In the genomic region with DNA sequence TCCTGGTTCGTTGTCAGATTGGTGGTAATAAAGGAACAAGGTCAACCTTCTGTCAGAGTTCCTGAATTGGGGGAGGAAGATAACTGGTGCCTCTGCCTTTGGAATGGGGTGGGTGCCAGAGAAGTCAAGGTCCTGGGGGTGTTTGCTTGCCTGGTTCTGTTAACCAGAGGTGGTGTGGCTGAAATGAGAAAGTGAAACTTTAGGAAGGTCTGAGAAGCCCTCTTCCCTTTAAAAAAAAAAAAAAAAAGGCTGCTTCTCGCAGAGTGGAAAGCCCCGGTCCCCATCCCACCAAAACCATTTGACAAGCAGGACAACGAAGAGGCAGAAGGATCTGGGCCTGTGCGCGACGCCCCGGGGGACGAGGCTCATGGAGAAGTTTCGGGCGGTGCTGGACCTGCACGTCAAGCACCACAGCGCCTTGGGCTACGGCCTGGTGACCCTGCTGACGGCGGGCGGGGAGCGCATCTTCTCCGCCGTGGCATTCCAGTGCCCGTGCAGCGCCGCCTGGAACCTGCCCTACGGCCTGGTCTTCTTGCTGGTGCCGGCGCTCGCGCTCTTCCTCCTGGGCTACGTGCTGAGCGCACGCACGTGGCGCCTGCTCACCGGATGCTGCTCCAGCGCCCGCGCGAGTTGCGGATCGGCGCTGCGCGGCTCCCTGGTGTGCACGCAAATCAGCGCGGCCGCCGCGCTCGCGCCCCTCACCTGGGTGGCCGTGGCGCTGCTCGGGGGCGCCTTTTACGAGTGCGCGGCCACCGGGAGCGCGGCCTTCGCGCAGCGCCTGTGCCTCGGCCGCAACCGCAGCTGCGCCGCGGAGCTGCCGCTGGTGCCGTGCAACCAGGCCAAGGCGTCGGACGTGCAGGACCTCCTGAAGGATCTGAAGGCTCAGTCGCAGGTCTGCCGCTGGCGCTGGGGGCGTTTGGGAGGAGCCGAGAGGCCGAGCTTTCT, we compare ENCODE assay signal across 8 cellular contexts. TPM values are rescaled to one million over a fixed set of nuclear protein-coding genes. Genes with fewer than 3 reads are reported as not detected.
DNase-seq lines count a peak whose midpoint lies in the region; ATAC-seq, FAIRE-seq and TF ChIP-seq lines count a peak whose summit lies in the region.

No MANE protein-coding gene starts in this region.

- TF ChIP-seq POLR2A in H54 (IDR thresholded peaks at IDR 0.05; ENCODE audit: low read depth, low read length) = no peak; the same call in 1 of the 2 replicates

- no peaks in the 10 kb centered on the region for H3K36me3 ChIP-seq in BJ (ENCODE audit: control insufficient read depth, insufficient read depth, low read length)

- DNase-seq in BJ (ENCODE audit: low read depth) (no peak), GM19238 (ENCODE audit: insufficient read length, low spot score) (peak; percentile 47), T-helper 1 cell (peak in 4 of 5 donors; percentile 4 to 76 (median 28)), caudate nucleus (lab: John Stamatoyannopoulos, UW) (peak in 36 of 61 donors; percentile 7 to 55 (median 30)), left colon (peak; percentile 31 to 58), H54 (ENCODE audit: insufficient read length, low spot score) (no peak)
- peak; percentile 14 for DNase-seq in stimulated activated CD4-positive, alpha-beta T cell treated with anti-CD3 and anti-CD28 coated beads, Interleukin-2, amount 100 ng/mL, for 4 hours (ENCODE audit: low read depth)

- no peak overlapping the region for H3K27ac ChIP-seq in caudate nucleus (ENCODE audit: low read depth, low read length)

- ATAC-seq in HG03378 (IDR thresholded peaks at IDR 0.05; ENCODE audit: unreplicated experiment) (peak; percentile 65), left colon (peak; percentile 80)

- POLR2A ChIA-PET in BJ (lab: Charles Lee) = no interaction called here

- CTCF ChIA-PET in BJ (lab: Yijun Ruan, JAX) = interaction anchor here (1.0 kb wide), 2 partner anchors 9 to 174 kb away, joined by 3 to 6 read pairs; no protein-coding TSS in a partner anchor

- no peak for FAIRE-seq in H54 (lab: Jason Lieb, UNC)

- intact Hi-C loops in left colon (cut with DNase I, micrococcal nuclease) = no loop called here

- peak overlapping the region; percentile 38 for H3K4me3 ChIP-seq in BJ (ENCODE audit: low read depth, low read length)

- no peaks in the 10 kb centered on the region; the same call in none of the 2 replicates for H3K27me3 ChIP-seq in BJ (ENCODE audit: control insufficient read depth, insufficient read depth, low read length)

- TF ChIP-seq CTCF in BJ (IDR thresholded peaks at IDR 0.05; ENCODE audit: insufficient read depth, low read depth, low read length) = 0 out of 2 replicates have a peak, but pooled peaks have one; percentile 6

RNA-seq across cellular contexts. Expression of a gene that starts 0.7 kb away (rescaled TPM):
- 0.75 and 0.78 TPM in 2 replicates for polyA plus RNA-seq in BJ (2011; rRNA removed)
- polyA minus RNA-seq in BJ (2011; rRNA and poly(A)+ RNA removed) = not detected in 2 replicates
- total RNA-seq in left colon = 1 to 10 TPM in 1 of 2 donors, under 1 TPM in 1; 0.61 to 4.2 TPM

RNA-seq across cellular contexts. Expression of a gene that starts 49.6 kb away (rescaled TPM):
- polyA plus RNA-seq in BJ (2011; rRNA removed) = 4.4 and 6.6 TPM in 2 replicates
- 4.1 and 4.2 TPM in 2 replicates for polyA minus RNA-seq in BJ (2011; rRNA and poly(A)+ RNA removed)
- total RNA-seq in left colon = under 1 TPM; 0.18 to 0.64 TPM

Comparison
In these comparisons a context has a peak if more than half of its experiments do, and no peak if none do; other contexts are left out.
1. DNase-seq: peak in GM19238 (single experiment), T-helper 1 cell (4 of 5), caudate nucleus (36 of 61), left colon (2 of 2) and stimulated activated CD4-positive, alpha-beta T cell treated with anti-CD3 and anti-CD28 coated beads, Interleukin-2, amount 100 ng/mL, for 4 hours (single experiment); none in BJ (single experiment) and H54 (single experiment).